Comparison of ENCODE assay signal across 8 cellular contexts in the genomic region with DNA sequence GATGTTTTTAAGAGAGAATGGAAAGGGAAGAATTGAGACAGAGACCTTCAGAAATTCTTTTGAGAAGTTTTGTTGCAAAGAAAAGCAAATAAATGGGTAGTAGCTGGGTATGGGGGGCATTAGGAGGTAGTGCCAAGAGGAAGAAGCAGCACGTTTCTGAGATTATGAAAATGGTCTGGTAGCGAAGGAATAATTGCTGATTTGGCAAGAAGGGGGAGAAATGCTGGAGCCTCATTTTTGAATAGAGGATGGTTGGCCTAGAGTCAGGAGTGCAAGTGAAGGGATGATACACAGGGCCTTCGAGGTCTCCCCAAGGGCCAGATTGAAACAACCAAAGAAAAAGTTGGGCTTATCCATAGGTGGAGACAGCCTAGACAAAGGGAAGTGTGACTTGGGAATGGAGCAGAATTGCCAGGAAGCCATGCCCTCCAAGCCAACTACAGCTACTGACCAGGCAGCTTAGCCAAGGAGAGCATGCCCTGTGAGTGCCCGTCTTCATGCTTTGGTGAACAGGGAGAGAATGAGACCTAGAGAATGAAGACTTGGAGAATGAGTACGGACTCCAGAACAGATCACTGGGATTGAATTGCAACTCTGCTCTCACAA.
"Had no signal": no experiment of that assay in that cellular context is flagged by ENCODE, and none has a peak within 500 bp of the region (broad histone marks: within the 10 kb centered on the region; RNA-seq: fewer than 3 reads in every experiment).

No MANE protein-coding gene starts in this region.

- H3K4me2 ChIP-seq: GM23338, KMS-11 had no signal

- H3K4me1 ChIP-seq: HAP-1 had no signal

- FAIRE-seq: HTR-8/SVneo had no signal

- H3K27ac ChIP-seq: KMS-11 had no signal

- ATAC-seq: GM23338, HCT116 had no signal

- H2AFZ ChIP-seq: GM23338 had no signal

- H3K36me3 ChIP-seq: HAP-1 had no signal

- H3K9ac ChIP-seq: KMS-11 had no signal

- H3K9me3 ChIP-seq: HAP-1 had no signal

- H3K4me3 ChIP-seq: GM23338, HAP-1 had no signal

- DNase-seq: H7, Karpas-422, KBM-7 had no signal
